Comparison of ENCODE assay signal across 19 cellular contexts in genomic region chr4:1802720-1803522, GRCh38. TPM values are rescaled to one million over a fixed set of nuclear protein-coding genes. Genes with fewer than 3 reads are reported as not detected.
DNase-seq lines count a peak whose midpoint lies in the region; ATAC-seq, FAIRE-seq and TF ChIP-seq lines count a peak whose summit lies in the region.
"Had no signal": no experiment of that assay in that cellular context is flagged by ENCODE, and none has a peak within 500 bp of the region (broad histone marks: within the 10 kb centered on the region; RNA-seq: fewer than 3 reads in every experiment).

No MANE protein-coding gene starts in this region.

- peaks cover 60% of the 10 kb centered on the region for H3K27me3 Mint-ChIP-seq in stimulated activated memory B cell treated with anti-CD40 and anti-IgM and Interleukin-4, amounts not matched to agents 10 μg/mL and 1 μg/mL and 100 μg/mL, for 72 hours

- H3K27me3 ChIP-seq in HepG2 (ENCODE audit: control insufficient read depth in 1 of 2, insufficient read depth in 2 of 2, low read length in 2 of 2), result no peaks in the 10 kb centered on the region
- no peaks in the 10 kb centered on the region for H3K27me3 ChIP-seq in right lobe of liver
- H3K27me3 ChIP-seq in foreskin keratinocyte, result no peaks in the 10 kb centered on the region
- peaks cover 11% of the 10 kb centered on the region; the same call in 1 of the 2 replicates for H3K27me3 ChIP-seq in BE2C
- H3K27me3 ChIP-seq: SJCRH30 had no signal

- intact Hi-C loops in HepG2 (cut with micrococcal nuclease; ENCODE audit: unreplicated experiment) (no loop called here), right lobe of liver (cut with DNase I) (no loop called here)

- no peak overlapping the region for H3K9ac ChIP-seq in HepG2 (ENCODE audit: insufficient read depth, low read depth, low read length)

- 94% methylated on average over 42 of the region's 71 CpGs for whole genome bisulfite sequencing in HepG2 (ENCODE audit: low lambda C conversion rate)
- WGBS in right lobe of liver (ENCODE audit: insufficient coverage, low coverage, low lambda C conversion rate, missing lambda C conversion rate), result 94% methylated on average over 13 of the region's 71 CpGs

- H3K9me3 Mint-ChIP-seq in stimulated activated memory B cell treated with anti-CD40 and anti-IgM and Interleukin-4, amounts not matched to agents 10 μg/mL and 1 μg/mL and 100 μg/mL, for 72 hours, result no peaks in the 10 kb centered on the region

- H3K27ac ChIP-seq in HepG2 (ENCODE audit: extremely low read length, insufficient read depth, low read length), result peak overlapping the region; percentile 58
- H3K27ac ChIP-seq in right lobe of liver, result no peak overlapping the region
- peak overlapping the region; percentile 91 for H3K27ac ChIP-seq in RWPE1
- no peak overlapping the region for H3K27ac ChIP-seq in foreskin keratinocyte
- H3K27ac ChIP-seq: SJCRH30 had no signal

- no peaks in the 10 kb centered on the region for H3K4me1 Mint-ChIP-seq in stimulated activated memory B cell treated with anti-CD40 and anti-IgM and Interleukin-4, amounts not matched to agents 10 μg/mL and 1 μg/mL and 100 μg/mL, for 72 hours

- H3K4me3 Mint-ChIP-seq in stimulated activated memory B cell treated with anti-CD40 and anti-IgM and Interleukin-4, amounts not matched to agents 10 μg/mL and 1 μg/mL and 100 μg/mL, for 72 hours, result no peak overlapping the region

- H3K4me3 ChIP-seq in HepG2 (replicated peaks in 1 of 3; ENCODE audit: insufficient read depth in 1 of 3, low read depth in 2 of 3, low read length in 3 of 3), result no peak overlapping the region; a peak in 1 of 6 replicates
- H3K4me3 ChIP-seq in right lobe of liver, result no peak overlapping the region
- H3K4me3 ChIP-seq in BE2C (ENCODE audit: low read depth, low read length), result no peak overlapping the region
- H3K4me3 ChIP-seq: SJCRH30 had no signal

- no peak for TF ChIP-seq CTCF in HepG2 (CRISPR knock-in tag; IDR thresholded peaks at IDR 0.05)
- TF ChIP-seq CTCF in right lobe of liver (IDR thresholded peaks at IDR 0.05), result no peak
- no peak for TF ChIP-seq CTCF in RWPE1 (conservative IDR thresholded peaks at IDR 0.05; ENCODE audit: low read depth)
- peak; percentile 7 for TF ChIP-seq CTCF in foreskin keratinocyte (conservative IDR thresholded peaks at IDR 0.05)
- no peak for TF ChIP-seq CTCF in BE2C (IDR thresholded peaks at IDR 0.05; ENCODE audit: low read depth, low read length)

- CTCF ChIA-PET in HepG2 (lab: Yijun Ruan, JAX; ENCODE audit: low intra/inter-chr PET ratio, low total read pairs) (no interaction called here), RWPE1 (lab: Yijun Ruan, JAX) (no interaction called here)

- DNase-seq in HepG2 (ENCODE audit: low spot score), result no peak
- DNase-seq in right lobe of liver, result no peak
- DNase-seq in RWPE1 (ENCODE audit: low spot score), result no peak
- no peak for DNase-seq in foreskin keratinocyte
- no peak for DNase-seq in amygdala (lab: John Stamatoyannopoulos, UW)
- DNase-seq in KG1 (lab: John Stamatoyannopoulos, UW), result no peak
- no peak for DNase-seq in BE2C
- DNase-seq: 8988T; AML-193; DMS53; EL; HCEC 1CT; NCI-H1092 treated with DMSO at 0.1 percent for 48 hours; NCI-H1436 treated with DMSO at 0.1 percent for 48 hours; NCI-H1930; NK-92 treated with Interleukin-12 subunit alpha and Interleukin-12 subunit beta, amount 100 ng/mL, for 24 hours; SJCRH30 had no signal

- no peak for FAIRE-seq in HepG2 (lab: Jason Lieb, UNC)
- FAIRE-seq: D721Med had no signal

- TF ChIP-seq RAD21 in HepG2 (CRISPR knock-in tag; IDR thresholded peaks at IDR 0.05), result 0 out of 2 replicates have a peak, but pooled peaks have one; percentile 3

- no peak overlapping the region for H2AFZ ChIP-seq in HepG2 (ENCODE audit: low read length)

- H4K20me1 ChIP-seq in HepG2 (ENCODE audit: insufficient read depth, low read length), result peaks cover 29% of the 10 kb centered on the region

- TF ChIP-seq POLR2A in HepG2 (IDR thresholded peaks at IDR 0.05; ENCODE audit: insufficient read depth in 1 of 2, low read depth in 2 of 2, low read length in 2 of 2), result peak in 1 of 2 experiments; percentile 9; a peak in 1 of 4 replicates
- TF ChIP-seq POLR2A in right lobe of liver (IDR thresholded peaks at IDR 0.05), result no peak

- no peaks in the 10 kb centered on the region for H3K36me3 Mint-ChIP-seq in stimulated activated memory B cell treated with anti-CD40 and anti-IgM and Interleukin-4, amounts not matched to agents 10 μg/mL and 1 μg/mL and 100 μg/mL, for 72 hours

- POLR2A ChIA-PET in HepG2 (lab: Yijun Ruan, JAX), result interaction anchor here (0.9 to 28.6 kb wide), 7 partner anchors 7 to 55 kb away, joined by 5 to 1258 read pairs (median 19); partner anchors contain the start of gene FGFR3
- POLR2A ChIA-PET in RWPE1 (lab: Yijun Ruan, JAX; ENCODE audit: low non-redundant PET), result no interaction called here

- BruUV-seq in HepG2 (replicated peaks; lab: Mats Ljungman, UMichigan), result no TSS peak

- in situ Hi-C loops in HepG2 (cut with HindIII; ENCODE audit: extremely low pct_ligation_motif_present, low pct_unique_long_range_greater_than_20kb), result loop anchor here (10.0 kb wide), 1 partner anchor 48 kb away; no protein-coding TSS in a partner anchor

- peaks cover 26% of the 10 kb centered on the region for H3K79me2 ChIP-seq in HepG2 (ENCODE audit: insufficient read depth, low read length)

- H3K27ac Mint-ChIP-seq in stimulated activated memory B cell treated with anti-CD40 and anti-IgM and Interleukin-4, amounts not matched to agents 10 μg/mL and 1 μg/mL and 100 μg/mL, for 72 hours, result no peak overlapping the region

- TF ChIP-seq EP300 in HepG2 (IDR thresholded peaks at IDR 0.05; ENCODE audit: low read depth in 2 of 2, low read length in 2 of 2) (no peak), HepG2 (CRISPR knock-in tag; IDR thresholded peaks at IDR 0.05; ENCODE audit: borderline replicate concordance) (no peak)

- ATAC-seq in HepG2, result no peak
- ATAC-seq in right lobe of liver, result no peak
- no peak for ATAC-seq in foreskin keratinocyte
- ATAC-seq in stimulated activated memory B cell treated with anti-CD40 and anti-IgM and Interleukin-4, amounts not matched to agents 10 μg/mL and 1 μg/mL and 100 μg/mL, for 72 hours, result peak; percentile 21

- H3K36me3 ChIP-seq in HepG2 (replicated peaks in 1 of 2; ENCODE audit: control insufficient read depth in 1 of 2, insufficient read depth in 2 of 2, low read length in 2 of 2) (peaks cover 36 to 77% of the 10 kb centered on the region in 2 experiments), right lobe of liver (peaks cover 0 to 14% (median 0%) of the 10 kb centered on the region in 4 donors), BE2C (no peaks in the 10 kb centered on the region)
- H3K36me3 ChIP-seq: SJCRH30 had no signal

- no peak overlapping the region for H3K4me2 ChIP-seq in HepG2 (ENCODE audit: low read depth, low read length)

- H3K4me1 ChIP-seq in HepG2 (ENCODE audit: insufficient read depth, low read length) (peaks cover 52% of the 10 kb centered on the region), right lobe of liver (peaks cover 0 to 13% (median 6%) of the 10 kb centered on the region in 4 donors), foreskin keratinocyte (no peaks in the 10 kb centered on the region), BE2C (no peaks in the 10 kb centered on the region)
- H3K4me1 ChIP-seq: SJCRH30 had no signal

- H3K9me3 ChIP-seq in HepG2 (ENCODE audit: low read length) (no peaks in the 10 kb centered on the region), right lobe of liver (no peaks in the 10 kb centered on the region), BE2C (no peaks in the 10 kb centered on the region)
- H3K9me3 ChIP-seq: SJCRH30 had no signal

RNA-seq across cellular contexts. Expression of gene FGFR3, which starts 9.8 kb away (rescaled TPM):
- total RNA-seq in HepG2 (2016; rRNA removed; fragmentation: Illumina TruSeq; extraction: Trizol) (40.2 and 103 TPM in 2 replicates), right lobe of liver (10 to 100 TPM; 14.3 to 30.0 (median 25.7) TPM), foreskin keratinocyte (26.1 and 40.6 TPM in 2 replicates)
- total RNA-seq in HepG2 (2016; cell fraction: cytosol; rRNA removed; fragmentation: Illumina TruSeq; extraction: Trizol; ENCODE audit: low read depth), result 18.3 and 22.4 TPM in 2 replicates
- 38.7 and 106 TPM in 2 replicates for total RNA-seq in HepG2 (2016; cell fraction: insoluble cytoplasmic fraction; rRNA removed; fragmentation: Illumina TruSeq; extraction: Trizol)
- total RNA-seq in HepG2 (2016; cell fraction: membrane; rRNA removed; fragmentation: Illumina TruSeq; extraction: Trizol), result 39.4 and 45.4 TPM in 2 replicates
- 114 and 144 TPM in 2 replicates for total RNA-seq in HepG2 (2016; cell fraction: nucleus; rRNA removed; fragmentation: Illumina TruSeq; extraction: Trizol)
- polyA plus RNA-seq in HepG2 (2011; rRNA removed) (109 and 159 TPM in 2 replicates), foreskin keratinocyte (11.3 and 22.6 TPM in 2 replicates)
- 87.8 and 132 TPM in 2 replicates for polyA plus RNA-seq in HepG2 (2011; cell fraction: cytosol; rRNA removed)
- polyA plus RNA-seq in HepG2 (2011; cell fraction: nucleus; rRNA removed), result 914 and 1,354 TPM in 2 replicates
- polyA plus RNA-seq in HepG2 (2012), result 127 and 140 TPM in 2 replicates
- polyA plus RNA-seq in HepG2 (2016; cell fraction: cytosol; fragmentation: Illumina TruSeq; extraction: Trizol; ENCODE audit: low read depth), result 6.7 and 7.6 TPM in 2 replicates
- polyA plus RNA-seq in HepG2 (2016; cell fraction: insoluble cytoplasmic fraction; fragmentation: Illumina TruSeq; extraction: Trizol; ENCODE audit: low read depth), result 36.5 and 42.1 TPM in 2 replicates
- 24.3 and 24.6 TPM in 2 replicates for polyA plus RNA-seq in HepG2 (2016; cell fraction: membrane; fragmentation: Illumina TruSeq; extraction: Trizol; ENCODE audit: low read depth)
- 393 and 407 TPM in 2 replicates for polyA plus RNA-seq in HepG2 (2016; cell fraction: nucleus; fragmentation: Illumina TruSeq; extraction: Trizol; ENCODE audit: insufficient read depth, low read depth)
- 7.3 and 222 TPM in 2 replicates for polyA minus RNA-seq in HepG2 (2011; rRNA and poly(A)+ RNA removed; ENCODE audit: low replicate concordance)
- 97.8 and 100 TPM in 2 replicates for polyA minus RNA-seq in HepG2 (2011; cell fraction: cytosol; rRNA and poly(A)+ RNA removed)
- polyA minus RNA-seq in HepG2 (2011; cell fraction: nucleus; rRNA and poly(A)+ RNA removed), result 130 and 153 TPM in 2 replicates
- polyA plus RNA-seq in BE2C (2012; ENCODE audit: insufficient read depth, insufficient read length, low read depth), result 0.25 TPM

RNA-seq across cellular contexts. Expression of gene LETM1, which starts 53.0 kb away (rescaled TPM):
- total RNA-seq in HepG2 (2016; rRNA removed; fragmentation: Illumina TruSeq; extraction: Trizol) (29.4 and 41.6 TPM in 2 replicates), right lobe of liver (10 to 100 TPM; 18.1 to 31.0 (median 25.6) TPM), foreskin keratinocyte (54.3 and 61.8 TPM in 2 replicates)
- 5.3 and 7.1 TPM in 2 replicates for total RNA-seq in HepG2 (2016; cell fraction: cytosol; rRNA removed; fragmentation: Illumina TruSeq; extraction: Trizol; ENCODE audit: low read depth)
- total RNA-seq in HepG2 (2016; cell fraction: insoluble cytoplasmic fraction; rRNA removed; fragmentation: Illumina TruSeq; extraction: Trizol), result 25.4 and 43.2 TPM in 2 replicates
- total RNA-seq in HepG2 (2016; cell fraction: membrane; rRNA removed; fragmentation: Illumina TruSeq; extraction: Trizol), result 10.6 and 10.8 TPM in 2 replicates
- 39.8 and 46.4 TPM in 2 replicates for total RNA-seq in HepG2 (2016; cell fraction: nucleus; rRNA removed; fragmentation: Illumina TruSeq; extraction: Trizol)
- polyA plus RNA-seq in HepG2 (2011; rRNA removed) (9.7 and 14.7 TPM in 2 replicates), foreskin keratinocyte (19.5 and 23.5 TPM in 2 replicates)
- polyA plus RNA-seq in HepG2 (2011; cell fraction: cytosol; rRNA removed), result 6.3 and 8.5 TPM in 2 replicates
- polyA plus RNA-seq in HepG2 (2011; cell fraction: nucleus; rRNA removed), result 56.2 and 61.1 TPM in 2 replicates
- 12.6 and 16.7 TPM in 2 replicates for polyA plus RNA-seq in HepG2 (2012)
- 1.6 and 2.1 TPM in 2 replicates for polyA plus RNA-seq in HepG2 (2016; cell fraction: cytosol; fragmentation: Illumina TruSeq; extraction: Trizol; ENCODE audit: low read depth)
- polyA plus RNA-seq in HepG2 (2016; cell fraction: insoluble cytoplasmic fraction; fragmentation: Illumina TruSeq; extraction: Trizol; ENCODE audit: low read depth), result 14.8 and 19.6 TPM in 2 replicates
- polyA plus RNA-seq in HepG2 (2016; cell fraction: membrane; fragmentation: Illumina TruSeq; extraction: Trizol; ENCODE audit: low read depth), result 3.7 and 4.3 TPM in 2 replicates
- polyA plus RNA-seq in HepG2 (2016; cell fraction: nucleus; fragmentation: Illumina TruSeq; extraction: Trizol; ENCODE audit: insufficient read depth, low read depth), result 74.4 and 84.9 TPM in 2 replicates
- 41.3 and 51.6 TPM in 2 replicates for polyA minus RNA-seq in HepG2 (2011; rRNA and poly(A)+ RNA removed; ENCODE audit: low replicate concordance)
- polyA minus RNA-seq in HepG2 (2011; cell fraction: cytosol; rRNA and poly(A)+ RNA removed), result 26.3 and 30.1 TPM in 2 replicates
- polyA minus RNA-seq in HepG2 (2011; cell fraction: nucleus; rRNA and poly(A)+ RNA removed), result 21.1 and 31.3 TPM in 2 replicates
- 74.3 TPM for polyA plus RNA-seq in BE2C (2012; ENCODE audit: insufficient read depth, insufficient read length, low read depth)

Comparison
In these comparisons a context has a peak if more than half of its experiments do, and no peak if none do; other contexts are left out.
1. H3K27ac ChIP-seq: peak in HepG2 (single experiment) and RWPE1 (single experiment); none in right lobe of liver (0 of 3) and foreskin keratinocyte (single experiment).